Comparison of ENCODE assay signal across 27 cellular contexts in the genomic region with DNA sequence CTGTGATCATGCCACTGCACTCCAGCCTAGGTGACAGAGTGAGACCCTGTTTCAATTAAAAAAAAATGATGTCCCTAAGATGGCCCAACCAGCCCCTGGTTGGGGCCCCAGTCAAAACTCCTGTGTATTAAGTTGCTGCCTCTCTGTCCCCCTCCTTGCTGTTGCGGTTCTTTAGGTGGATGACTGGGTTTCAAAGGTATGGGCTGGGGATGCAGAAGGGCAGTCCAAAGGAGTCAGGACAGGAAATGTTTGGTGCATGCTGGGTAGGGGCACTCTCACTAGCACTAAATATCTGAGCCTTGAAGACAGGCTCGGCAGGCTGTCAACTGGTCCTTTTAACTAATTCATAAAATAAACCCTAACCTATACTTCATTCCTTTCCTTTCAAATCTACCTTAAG.
"Had no signal": no experiment of that assay in that cellular context is flagged by ENCODE, and none has a peak within 500 bp of the region (broad histone marks: within the 10 kb centered on the region; RNA-seq: fewer than 3 reads in every experiment).

No MANE protein-coding gene starts in this region.

- H3K4me1 Mint-ChIP-seq: mesothelial cell of epicardium, neural crest cell had no signal

- H3K36me3 ChIP-seq: esophagus squamous epithelium, neutrophil, prostate gland, spleen, tibial nerve, upper lobe of left lung had no signal

- H3K4me3 ChIP-seq: esophagus squamous epithelium, lung, mucosa of descending colon, prostate gland, skin epidermis, spleen, thoracic aorta, tibial nerve, upper lobe of left lung had no signal

- FAIRE-seq: endometrium, kidney, urothelium cell line had no signal

- H3K4me1 ChIP-seq: esophagus squamous epithelium, prostate gland, tibial nerve had no signal

- H3K27ac Mint-ChIP-seq: effector memory CD8-positive, alpha-beta T cell; memory B cell; mesothelial cell of epicardium; natural killer cell treated with Interleukin-12 subunit alpha and Interleukin-12 subunit beta and Interleukin-15 and Interleukin-18, amount 100 ng/mL, for 72 hours; stimulated activated memory B cell treated with anti-CD40 and anti-IgM and Interleukin-4, amounts not matched to agents 10 μg/mL and 1 μg/mL and 100 μg/mL, for 72 hours; stimulated activated naive CD8-positive, alpha-beta T cell treated with anti-CD3 and anti-CD28 coated beads, Interleukin-15, Interleukin-2, amounts not matched to agents 100 ng/mL and 50 ng/mL, for 24 hours had no signal

- H3K36me3 Mint-ChIP-seq: memory B cell; mesothelial cell of epicardium; naive B cell; natural killer cell treated with Interleukin-12 subunit alpha and Interleukin-12 subunit beta and Interleukin-15 and Interleukin-18, amount 100 ng/mL, for 72 hours; stimulated activated memory B cell treated with anti-CD40 and anti-IgM and Interleukin-4, amounts not matched to agents 10 μg/mL and 1 μg/mL and 100 μg/mL, for 72 hours had no signal

- H3K27ac ChIP-seq: esophagus squamous epithelium, neutrophil, prostate gland, skin epidermis, spleen, thoracic aorta, tibial nerve, upper lobe of left lung had no signal

- H3K27me3 ChIP-seq: tibial nerve, upper lobe of left lung had no signal

- H3K9me3 Mint-ChIP-seq: effector memory CD8-positive, alpha-beta T cell; memory B cell; mesothelial cell of epicardium; naive B cell; natural killer cell treated with Interleukin-12 subunit alpha and Interleukin-12 subunit beta and Interleukin-15 and Interleukin-18, amount 100 ng/mL, for 72 hours; neural crest cell; stimulated activated memory B cell treated with anti-CD40 and anti-IgM and Interleukin-4, amounts not matched to agents 10 μg/mL and 1 μg/mL and 100 μg/mL, for 72 hours; stimulated activated naive CD8-positive, alpha-beta T cell treated with anti-CD3 and anti-CD28 coated beads, Interleukin-15, Interleukin-2, amounts not matched to agents 100 ng/mL and 50 ng/mL, for 24 hours had no signal

- DNase-seq: cortex of kidney; effector memory CD8-positive, alpha-beta T cell; erythroblast; esophagus squamous epithelium; foreskin melanocyte; kidney; mucosa of descending colon; naive B cell; right cardiac atrium; spleen; stimulated activated CD4-positive, alpha-beta T cell treated with anti-CD3 and anti-CD28 coated beads, Interleukin-4, amount 100 ng/mL, for 4 hours; upper lobe of left lung had no signal

- H3K9me3 ChIP-seq: esophagus squamous epithelium, mucosa of descending colon, neutrophil, prostate gland, spleen, thoracic aorta, tibial nerve, upper lobe of left lung had no signal

- H3K4me3 Mint-ChIP-seq: effector memory CD8-positive, alpha-beta T cell; memory B cell; mesothelial cell of epicardium; natural killer cell treated with Interleukin-12 subunit alpha and Interleukin-12 subunit beta and Interleukin-15 and Interleukin-18, amount 100 ng/mL, for 72 hours; neural crest cell; stimulated activated memory B cell treated with anti-CD40 and anti-IgM and Interleukin-4, amounts not matched to agents 10 μg/mL and 1 μg/mL and 100 μg/mL, for 72 hours; stimulated activated naive CD8-positive, alpha-beta T cell treated with anti-CD3 and anti-CD28 coated beads, Interleukin-15, Interleukin-2, amounts not matched to agents 100 ng/mL and 50 ng/mL, for 24 hours had no signal

- ATAC-seq: effector memory CD8-positive, alpha-beta T cell; left lobe of liver; natural killer cell treated with Interleukin-12 subunit alpha and Interleukin-12 subunit beta and Interleukin-15 and Interleukin-18, amount 100 ng/mL, for 72 hours; right cardiac atrium; stimulated activated memory B cell treated with anti-CD40 and anti-IgM and Interleukin-4, amounts not matched to agents 10 μg/mL and 1 μg/mL and 100 μg/mL, for 72 hours had no signal
